In genomic region chr6:151393410-151393809, GRCh38 we compare ENCODE assay signal across 1 cellular context.
TF ChIP-seq lines count a peak whose summit lies in the region.

No MANE protein-coding gene starts in this region.

TF ChIP-seq in GM12878, 131 proteins besides CTCF, POLR2A, EP300 and RAD21:
- no peak for TF ChIP-seq E2F4 (IDR thresholded peaks at IDR 0.05; ENCODE audit: low read depth, low read length)
- TF ChIP-seq WRNIP1 (IDR thresholded peaks at IDR 0.05; ENCODE audit: borderline replicate concordance, low read depth, low read length), result no peak
- no peak for TF ChIP-seq ATF2 (IDR thresholded peaks at IDR 0.05; ENCODE audit: low read length)
- no peak for TF ChIP-seq STAT1 (conservative IDR thresholded peaks at IDR 0.05)
- no peak for TF ChIP-seq SP1 (IDR thresholded peaks at IDR 0.05; ENCODE audit: low read depth, low read length)
- TF ChIP-seq NR2C2 (IDR thresholded peaks at IDR 0.05; ENCODE audit: borderline replicate concordance, control insufficient read depth, insufficient read length, low read depth), result no peak
- no peak for TF ChIP-seq SPI1 (IDR thresholded peaks at IDR 0.05; ENCODE audit: borderline replicate concordance, insufficient read depth, low read depth, low read length)
- TF ChIP-seq BMI1 (IDR thresholded peaks at IDR 0.05; ENCODE audit: borderline replicate concordance), result no peak
- no peak for TF ChIP-seq EED (IDR thresholded peaks at IDR 0.05; ENCODE audit: low read depth)
- no peak for TF ChIP-seq DPF2 (IDR thresholded peaks at IDR 0.05)
- no peak for TF ChIP-seq SMC3 (IDR thresholded peaks at IDR 0.05; ENCODE audit: borderline replicate concordance, low read length)
- TF ChIP-seq NR2C1 (IDR thresholded peaks at IDR 0.05), result no peak
- TF ChIP-seq ESRRA (IDR thresholded peaks at IDR 0.05; ENCODE audit: low read length), result no peak
- TF ChIP-seq PRDM15 (CRISPR knock-in tag; IDR thresholded peaks at IDR 0.05), result no peak
- TF ChIP-seq STAT3 (IDR thresholded peaks at IDR 0.05; ENCODE audit: low read depth, low read length), result no peak
- TF ChIP-seq NKRF (conservative IDR thresholded peaks at IDR 0.05), result no peak
